Comparison of ENCODE assay signal across 9 cellular contexts in genomic region chr13:96650301-96650886, GRCh38.
DNase-seq lines count a peak whose midpoint lies in the region; ATAC-seq and TF ChIP-seq lines count a peak whose summit lies in the region.
"Had no signal": no experiment of that assay in that cellular context is flagged by ENCODE, and none has a peak within 500 bp of the region (broad histone marks: within the 10 kb centered on the region; RNA-seq: fewer than 3 reads in every experiment).

No MANE protein-coding gene starts in this region.

- H2AFZ ChIP-seq in ACC112 (ENCODE audit: low read length, unreplicated experiment), result peak overlapping the region; percentile 16

- H3K4me1 ChIP-seq in ACC112 (ENCODE audit: control insufficient read depth, insufficient read depth, low read length, unreplicated experiment), result peaks cover 19% of the 10 kb centered on the region

- H3K27me3 ChIP-seq in ACC112 (ENCODE audit: insufficient read depth, low read length) (no peaks in the 10 kb centered on the region), H7 (ENCODE audit: control insufficient read depth, insufficient read depth, low read length) (no peaks in the 10 kb centered on the region)

- intact Hi-C loops in head of caudate nucleus (cut with DNase I), result no loop called here

- H3K36me3 ChIP-seq in ACC112 (ENCODE audit: insufficient read depth, low read length), result no peaks in the 10 kb centered on the region
- no peaks in the 10 kb centered on the region for H3K36me3 ChIP-seq in H7 (replicated peaks; ENCODE audit: control insufficient read depth, insufficient read depth, low read length)

- H3K4me3 ChIP-seq in ACC112 (ENCODE audit: low read depth, low read length) (no peak overlapping the region), H7 (ENCODE audit: insufficient read depth, low read depth, low read length) (no peak overlapping the region)

- ATAC-seq in GM21515 (IDR thresholded peaks at IDR 0.05; ENCODE audit: unreplicated experiment), result peak; percentile 71
- peak; percentile 94 for ATAC-seq in HG03378 (IDR thresholded peaks at IDR 0.05; ENCODE audit: unreplicated experiment)

- DNase-seq in dedifferentiated amniotic fluid mesenchymal stem cell (ENCODE audit: extremely low spot score) (peak; percentile 49), NOMO-1 treated with DMSO at 0.1 percent for 48 hours (lab: John Stamatoyannopoulos, UW; ENCODE audit: unreplicated experiment) (no peak), head of caudate nucleus (no peak), H7 (no peak), erythroblast (lab: John Stamatoyannopoulos, UW) (no peak)
- DNase-seq: stimulated activated CD4-positive, alpha-beta T cell treated with anti-CD3 and anti-CD28 coated beads, Interleukin-12 subunit alpha, Interleukin-12 subunit beta, amount 100 ng/mL, for 4 hours had no signal

- H3K79me2 ChIP-seq in ACC112 (ENCODE audit: control insufficient read depth, insufficient read depth, low read length, unreplicated experiment), result no peaks in the 10 kb centered on the region

- H3K27ac ChIP-seq in ACC112 (ENCODE audit: low read depth, low read length), result peak overlapping the region; percentile 71

- no peak for TF ChIP-seq POLR2A in erythroblast (IDR thresholded peaks at IDR 0.05; ENCODE audit: low read length)
